In genomic region chr21:43173930-43174329, GRCh38 we compare ENCODE assay signal across 6 cellular contexts. TPM values are rescaled to one million over a fixed set of nuclear protein-coding genes. Genes with fewer than 3 reads are reported as not detected.
"Had no signal": no experiment of that assay in that cellular context is flagged by ENCODE, and none has a peak within 500 bp of the region (broad histone marks: within the 10 kb centered on the region; RNA-seq: fewer than 3 reads in every experiment).

No MANE protein-coding gene starts in this region.

RNA-seq across cellular contexts. Expression of gene CRYAA, which starts 5.1 kb away (rescaled TPM):
- total RNA-seq: K562, M059J, PC-3, Peyer's patch, SJCRH30, SK-MEL-5 had no signal
- polyA plus RNA-seq: K562 had no signal
